Comparison of ENCODE assay signal across 17 cellular contexts in genomic region chr10:122029503-122030199, GRCh38. TPM values are rescaled to one million over a fixed set of nuclear protein-coding genes. Genes with fewer than 3 reads are reported as not detected.
DNase-seq lines count a peak whose midpoint lies in the region; ATAC-seq and TF ChIP-seq lines count a peak whose summit lies in the region.
"Had no signal": no experiment of that assay in that cellular context is flagged by ENCODE, and none has a peak within 500 bp of the region (broad histone marks: within the 10 kb centered on the region; RNA-seq: fewer than 3 reads in every experiment).

No MANE protein-coding gene starts in this region.

- no peaks in the 10 kb centered on the region for H3K27me3 Mint-ChIP-seq in chondrocyte (ENCODE audit: low read depth)
- peaks cover 15% of the 10 kb centered on the region for H3K27me3 Mint-ChIP-seq in activated naive CD4-positive, alpha-beta T cell treated with anti-CD3 and anti-CD28 coated beads for 36 hours (ENCODE audit: low read depth)

- ATAC-seq in lung (ENCODE audit: insufficient read depth, low FRiP score): no peak
- ATAC-seq: activated CD4-positive, alpha-beta T cell treated with anti-CD3 and anti-CD28 coated beads for 36 hours; activated T-cell treated with anti-CD3 and anti-CD28 coated beads, Interleukin-2, amount 50 U/mL, for 4 hours had no signal

- H3K9me3 Mint-ChIP-seq in chondrocyte (ENCODE audit: low read depth): no peaks in the 10 kb centered on the region
- H3K9me3 Mint-ChIP-seq in activated naive CD4-positive, alpha-beta T cell treated with anti-CD3 and anti-CD28 coated beads for 36 hours: no peaks in the 10 kb centered on the region
- H3K9me3 Mint-ChIP-seq: activated T-cell treated with anti-CD3 and anti-CD28 coated beads, Interleukin-2, amount 50 U/mL, for 4 hours; IgD-negative memory B cell had no signal

- H3K27ac Mint-ChIP-seq in chondrocyte (ENCODE audit: unreplicated experiment): no peak overlapping the region
- no peak overlapping the region for H3K27ac Mint-ChIP-seq in activated naive CD4-positive, alpha-beta T cell treated with anti-CD3 and anti-CD28 coated beads for 36 hours
- H3K27ac Mint-ChIP-seq: activated CD4-positive, alpha-beta T cell treated with anti-CD3 and anti-CD28 coated beads for 36 hours; IgD-negative memory B cell had no signal

- CTCF ChIA-PET in activated naive CD4-positive, alpha-beta T cell treated with anti-CD3 and anti-CD28 coated beads for 36 hours (lab: Charles Lee): no interaction called here

- TF ChIP-seq RAD21 in Ishikawa (IDR thresholded peaks at IDR 0.05; ENCODE audit: low read depth): peak; percentile 25; the same call in 1 of the 2 replicates

- H3K4me1 ChIP-seq in lung (ENCODE audit: control insufficient read depth in 2 of 2, insufficient read depth in 2 of 2, low read length in 2 of 2) (peaks cover 0 to 2% of the 10 kb centered on the region in 2 donors), tibial artery (peaks cover 0 to 17% (median 6%) of the 10 kb centered on the region in 4 donors)

- TF ChIP-seq EP300 in Ishikawa (IDR thresholded peaks at IDR 0.05; ENCODE audit: borderline replicate concordance): no peak

- H3K4me3 Mint-ChIP-seq in chondrocyte (ENCODE audit: unreplicated experiment): no peak overlapping the region
- H3K4me3 Mint-ChIP-seq in activated naive CD4-positive, alpha-beta T cell treated with anti-CD3 and anti-CD28 coated beads for 36 hours: no peak overlapping the region
- H3K4me3 Mint-ChIP-seq: activated CD4-positive, alpha-beta T cell treated with anti-CD3 and anti-CD28 coated beads for 36 hours; activated T-cell treated with anti-CD3 and anti-CD28 coated beads, Interleukin-2, amount 50 U/mL, for 4 hours; IgD-negative memory B cell had no signal

- H3K27ac ChIP-seq in lung (ENCODE audit: low read depth in 1 of 2, low read length in 1 of 2) (peak overlapping the region in 1 of 2 donors; percentile 49), tibial artery (peak overlapping the region; percentile 36 to 43)
- H3K27ac ChIP-seq: vagina had no signal

- DNase-seq in chondrocyte (ENCODE audit: low spot score): no peak
- peak; percentile 36 for DNase-seq in lung (ENCODE audit: low spot score)
- peak; percentile 34 to 75 for DNase-seq in tibial artery
- no peak for DNase-seq in activated naive CD4-positive, alpha-beta T cell treated with anti-CD3 and anti-CD28 coated beads for 36 hours
- no peak for DNase-seq in COR-L47 (lab: John Stamatoyannopoulos, UW)
- no peak for DNase-seq in NCI-H446 treated with DMSO at 0.1 percent for 48 hours (lab: John Stamatoyannopoulos, UW)
- DNase-seq: activated CD4-positive, alpha-beta T cell treated with anti-CD3 and anti-CD28 coated beads for 36 hours; activated T-cell treated with anti-CD3 and anti-CD28 coated beads, Interleukin-2, amount 50 U/mL, for 4 hours; dermis blood vessel endothelial cell; mesenchymal stem cell; NCI-H510A; nucleus accumbens; stimulated activated CD4-positive, alpha-beta T cell treated with anti-CD3 and anti-CD28 coated beads, Interleukin-15, amount 100 ng/mL, for 24 hours; T-helper 1 cell had no signal

- H3K9me3 ChIP-seq in lung (ENCODE audit: control insufficient read depth in 2 of 2, insufficient read depth in 1 of 2, low read length in 1 of 2) (no peaks in the 10 kb centered on the region), tibial artery (no peaks in the 10 kb centered on the region)
- H3K9me3 ChIP-seq: vagina had no signal

- H3K4me3 ChIP-seq in lung (no peak overlapping the region), tibial artery (no peak overlapping the region)
- H3K4me3 ChIP-seq: vagina had no signal

- H3K36me3 ChIP-seq in lung (ENCODE audit: control insufficient read depth in 2 of 2, insufficient read depth in 2 of 2, low read length in 2 of 2) (no peaks in the 10 kb centered on the region), tibial artery (no peaks in the 10 kb centered on the region)
- H3K36me3 ChIP-seq: vagina had no signal

- no peaks in the 10 kb centered on the region for H3K36me3 Mint-ChIP-seq in chondrocyte (ENCODE audit: low read depth)
- H3K36me3 Mint-ChIP-seq in activated naive CD4-positive, alpha-beta T cell treated with anti-CD3 and anti-CD28 coated beads for 36 hours (ENCODE audit: low read depth): no peaks in the 10 kb centered on the region
- H3K36me3 Mint-ChIP-seq: IgD-negative memory B cell had no signal

- 66 to 72% methylated on average over 8 of the region's 8 CpGs for WGBS in lung, 2 donors

- H3K27me3 ChIP-seq in lung (ENCODE audit: control insufficient read depth, insufficient read depth) (no peaks in the 10 kb centered on the region), tibial artery (no peaks in the 10 kb centered on the region)
- H3K27me3 ChIP-seq: vagina had no signal

- TF ChIP-seq CTCF in chondrocyte (IDR thresholded peaks at IDR 0.05): peak; percentile 19
- TF ChIP-seq CTCF in lung (IDR thresholded peaks at IDR 0.05; ENCODE audit: control extremely low read depth, extremely low read depth): no peak
- no peak for TF ChIP-seq CTCF in tibial artery (IDR thresholded peaks at IDR 0.05)

- intact Hi-C loops in tibial artery (cut with DNase I; ENCODE audit: low total_unique reads): no loop called here
- intact Hi-C loops in activated naive CD4-positive, alpha-beta T cell treated with anti-CD3 and anti-CD28 coated beads for 36 hours (cut with micrococcal nuclease): no loop called here

- H3K4me1 Mint-ChIP-seq in chondrocyte (ENCODE audit: low read depth): no peaks in the 10 kb centered on the region
- H3K4me1 Mint-ChIP-seq in activated naive CD4-positive, alpha-beta T cell treated with anti-CD3 and anti-CD28 coated beads for 36 hours (ENCODE audit: low read depth): no peaks in the 10 kb centered on the region
- H3K4me1 Mint-ChIP-seq: activated CD4-positive, alpha-beta T cell treated with anti-CD3 and anti-CD28 coated beads for 36 hours; IgD-negative memory B cell had no signal

TF ChIP-seq in Ishikawa, 13 proteins besides CTCF, POLR2A, EP300 and RAD21:
- TF ChIP-seq CEBPB (IDR thresholded peaks at IDR 0.05) (no peak), MAX (IDR thresholded peaks at IDR 0.05) (no peak)
TF ChIP-seq in Ishikawa: peak in this region for 0.

RNA-seq across cellular contexts. Expression of gene TACC2, which starts 40.7 kb away (rescaled TPM):
- total RNA-seq in chondrocyte (36.2 to 60.7 TPM (median 56.6 TPM) in 3 replicates), lung (100 to 1,000 TPM in 1 of 2 donors, 10 to 100 TPM in 1; 43.3 to 309 TPM)
- 100 to 1,000 TPM in 1 of 2 donors, 10 to 100 TPM in 1; 91.5 to 163 TPM for polyA plus RNA-seq in lung
- not detected for total RNA-seq in activated naive CD4-positive, alpha-beta T cell treated with anti-CD3 and anti-CD28 coated beads for 36 hours
- total RNA-seq: activated CD4-positive, alpha-beta T cell treated with anti-CD3 and anti-CD28 coated beads for 36 hours had no signal
- polyA plus RNA-seq: IgD-negative memory B cell had no signal

RNA-seq across cellular contexts. Expression of gene NSMCE4A, which starts 54.6 kb away (rescaled TPM):
- total RNA-seq in chondrocyte (19.5 to 25.1 TPM (median 24.8 TPM) in 3 replicates), lung (10 to 100 TPM; 47.5 to 83.4 TPM)
- 10 to 100 TPM; 28.4 to 88.7 TPM for polyA plus RNA-seq in lung
- 10 to 100 TPM; 47.5 to 48.8 TPM for total RNA-seq in activated naive CD4-positive, alpha-beta T cell treated with anti-CD3 and anti-CD28 coated beads for 36 hours

Comparison
In these comparisons a context has a peak if more than half of its experiments do, and no peak if none do; other contexts are left out.
1. DNase-seq: peak in lung (single experiment) and tibial artery (2 of 2); none in chondrocyte (single experiment), activated naive CD4-positive, alpha-beta T cell treated with anti-CD3 and anti-CD28 coated beads for 36 hours (single experiment), COR-L47 (single experiment) and NCI-H446 treated with DMSO at 0.1 percent for 48 hours (single experiment).
2. RNA of gene TACC2, which starts 40.7 kb away (total RNA-seq): 43.3 to 309 TPM in lung and 36.2 to 60.7 TPM in chondrocyte; not detected in activated naive CD4-positive, alpha-beta T cell treated with anti-CD3 and anti-CD28 coated beads for 36 hours; every median in the first group is over 10 times any median in the second.